In genomic region chr4:139530833-139531427, GRCh38 we compare ENCODE assay signal across 1 cellular context.
TF ChIP-seq lines count a peak whose summit lies in the region.

No MANE protein-coding gene starts in this region.

TF ChIP-seq in H1, 55 proteins besides CTCF, POLR2A, EP300 and RAD21 (continued from another document):
- TF ChIP-seq CHD7 (IDR thresholded peaks at IDR 0.05; ENCODE audit: insufficient replicate concordance, low read length) = no peak
